In the genomic region with DNA sequence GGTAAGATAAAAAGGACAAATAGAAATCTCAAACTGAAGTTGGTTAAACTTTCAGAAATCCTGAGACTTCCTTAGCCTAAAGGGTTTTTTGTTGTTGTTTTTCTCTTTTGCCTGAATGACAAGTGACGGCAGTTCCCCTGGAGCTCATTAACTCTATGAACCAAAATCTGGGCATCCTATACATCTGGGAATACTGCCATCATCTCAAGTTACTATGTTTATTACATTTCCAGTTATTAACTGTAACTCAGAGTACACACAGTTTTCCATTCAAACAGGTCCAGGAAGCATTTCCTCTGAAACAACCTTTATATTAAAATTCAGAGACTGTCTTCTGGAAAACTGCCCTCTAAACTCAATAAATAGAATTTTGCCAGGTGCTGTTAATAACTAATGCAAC, we compare ENCODE assay signal across 23 cellular contexts. TPM values are rescaled to one million over a fixed set of nuclear protein-coding genes. Genes with fewer than 3 reads are reported as not detected.
A peak's percentile ranks its signal among the peaks of the same experiment; 100 is the strongest.
DNase-seq lines count a peak whose midpoint lies in the region; ATAC-seq, FAIRE-seq and TF ChIP-seq lines count a peak whose summit lies in the region.
"Had no signal": no experiment of that assay in that cellular context is flagged by ENCODE, and none has a peak within 500 bp of the region (broad histone marks: within the 10 kb centered on the region; RNA-seq: fewer than 3 reads in every experiment).

No MANE protein-coding gene starts in this region.

- H3K27ac ChIP-seq in IMR-90 (ENCODE audit: insufficient read depth, low read length) (no peak overlapping the region), astrocyte (ENCODE audit: low read depth, low read length) (peak overlapping the region; percentile 83), keratinocyte (ENCODE audit: control insufficient read depth, insufficient read depth, low read length) (peak overlapping the region; percentile 97)
- H3K27ac ChIP-seq: right atrium auricular region had no signal

- no peak overlapping the region for H2AK5ac ChIP-seq in IMR-90 (ENCODE audit: low read depth, low read length)

- dilution Hi-C loops in IMR-90 (cut with HindIII; ENCODE audit: low sequenced_read_pairs, unreplicated experiment), result no loop called here
- dilution Hi-C loops in keratinocyte (cut with MboI; ENCODE audit: extremely low pct_ligation_motif_present, low sequenced_read_pairs), result no loop called here

- H2BK5ac ChIP-seq in IMR-90 (ENCODE audit: low read depth, low read length, poor library complexity, severe bottlenecking), result no peak overlapping the region

- H3K56ac ChIP-seq in IMR-90 (ENCODE audit: extremely low read depth, insufficient read depth, low read length), result no peak overlapping the region

- BruUV-seq in IMR-90 (replicated peaks; lab: Mats Ljungman, UMichigan), result no TSS peak

- in situ Hi-C loops in IMR-90 (cut with MboI; ENCODE audit: low sequenced_read_pairs), result no loop called here

- H3K4me1 ChIP-seq in IMR-90 (ENCODE audit: control insufficient read depth, insufficient read depth, low read length) (peaks cover 5% of the 10 kb centered on the region), astrocyte (ENCODE audit: insufficient read depth, low read length) (peaks cover 21% of the 10 kb centered on the region), keratinocyte (ENCODE audit: control insufficient read depth, extremely low read depth, insufficient read depth, low read length) (peaks cover 25% of the 10 kb centered on the region)
- H3K4me1 ChIP-seq: right atrium auricular region had no signal

- CTCF ChIA-PET in IMR-90 (lab: Yijun Ruan, JAX), result interaction anchor here (0.6 kb wide), 1 partner anchor 16 kb away, joined by 4 read pairs; no protein-coding TSS in a partner anchor
- CTCF ChIA-PET in activated CD8-positive, alpha-beta memory T cell treated with anti-CD3 and anti-CD28 coated beads, Interleukin-2, amount 10 ng/mL, durations not matched to agents 7 days and 5 days (lab: Charles Lee), result no interaction called here

- POLR2A ChIA-PET in IMR-90 (lab: Charles Lee; ENCODE audit: unreplicated experiment), result interaction anchor here (0.6 kb wide), 1 partner anchor 15 kb away, joined by 3 read pairs; no protein-coding TSS in a partner anchor

- no peak overlapping the region for H3K4ac ChIP-seq in IMR-90 (ENCODE audit: low read depth, low read length)

- DNase-seq in IMR-90 (peak; percentile 31), NCI-H2171 (lab: John Stamatoyannopoulos, UW) (peak; percentile 77), astrocyte (ENCODE audit: low read depth) (no peak), keratinocyte (ENCODE audit: low read depth, low spot score) (no peak), NCI-H226 (no peak), H7 (no peak)
- no peak for DNase-seq in activated CD8-positive, alpha-beta memory T cell treated with anti-CD3 and anti-CD28 coated beads, Interleukin-2, amount 10 ng/mL, durations not matched to agents 7 days and 5 days
- DNase-seq: activated CD4-positive, alpha-beta memory T cell treated with anti-CD3 and anti-CD28 coated beads for 36 hours; activated naive CD8-positive, alpha-beta T cell treated with anti-CD3 and anti-CD28 coated beads for 36 hours; activated T-cell treated with anti-CD3 and anti-CD28 coated beads, Interleukin-2, amount 50 U/mL, for 48 hours; Calu3; GF-D8; left cardiac atrium; NCI-H526 treated with DMSO at 0.1 percent for 48 hours; stimulated activated CD4-positive, alpha-beta T cell treated with anti-CD3 and anti-CD28 coated beads, Interleukin-15, amount 100 ng/mL, for 24 hours; stimulated activated naive CD4-positive, alpha-beta T cell had no signal

- H2BK15ac ChIP-seq in IMR-90 (ENCODE audit: low read depth, low read length), result no peak overlapping the region

- TF ChIP-seq CTCF in IMR-90 (conservative IDR thresholded peaks at IDR 0.05; ENCODE audit: low read depth, low read length), result no peak
- no peak for TF ChIP-seq CTCF in astrocyte (IDR thresholded peaks at IDR 0.05; ENCODE audit: insufficient read depth, low read depth, low read length)
- no peak for TF ChIP-seq CTCF in keratinocyte (optimal IDR thresholded peaks at IDR 0.05 in 1 of 3, IDR thresholded peaks at IDR 0.05 in 1 of 3, conservative IDR thresholded peaks at IDR 0.05 in 1 of 3; ENCODE audit: extremely low read depth in 1 of 3, insufficient read depth in 2 of 3, low read length in 3 of 3)

- no peak overlapping the region for H4K5ac ChIP-seq in IMR-90 (ENCODE audit: low read depth, low read length)

- no peak overlapping the region for H3K4me3 ChIP-seq in IMR-90 (ENCODE audit: insufficient read depth, low read depth, low read length)
- H3K4me3 ChIP-seq in astrocyte (ENCODE audit: insufficient read depth, low read depth, low read length), result no peak overlapping the region
- no peak overlapping the region for H3K4me3 ChIP-seq in keratinocyte (ENCODE audit: control insufficient read depth in 2 of 3, extremely low read depth in 1 of 3, insufficient read depth in 2 of 3, low read depth in 1 of 3, low read length in 3 of 3)
- no peak overlapping the region for H3K4me3 ChIP-seq in H7 (ENCODE audit: insufficient read depth, low read depth, low read length)
- H3K4me3 ChIP-seq: right atrium auricular region, tibial nerve had no signal

- H3K9ac ChIP-seq in IMR-90 (ENCODE audit: low read depth, low read length) (no peak overlapping the region), astrocyte (ENCODE audit: low read length) (peak overlapping the region; percentile 66), keratinocyte (ENCODE audit: control insufficient read depth, extremely low read depth, insufficient read depth, low read length) (peak overlapping the region; percentile 30)

- H3K23ac ChIP-seq in IMR-90 (ENCODE audit: low read depth, low read length), result no peak overlapping the region

- no CpG with 5 or more reads among the region's 1 CpG for WGBS in IMR-90 (ENCODE audit: extremely low coverage in 2 of 2, insufficient read length in 1 of 2), 2 experiments

- H3K79me1 ChIP-seq in IMR-90 (ENCODE audit: low read depth in 1 of 2, low read length in 2 of 2), result peaks cover 24 to 35% of the 10 kb centered on the region in 2 experiments

- H4K8ac ChIP-seq in IMR-90 (ENCODE audit: low read depth in 2 of 2, low read length in 2 of 2), result no peak overlapping the region

- FAIRE-seq in astrocyte (lab: Jason Lieb, UNC), result no peak
- no peak for FAIRE-seq in keratinocyte (lab: Jason Lieb, UNC)
- FAIRE-seq: bronchial epithelial cell, GM12891 had no signal

- H3K9me3 ChIP-seq in IMR-90 (ENCODE audit: control insufficient read depth, insufficient read depth, low read length), result no peaks in the 10 kb centered on the region
- H3K9me3 ChIP-seq in astrocyte (ENCODE audit: insufficient read depth, low read depth, low read length), result no peaks in the 10 kb centered on the region
- H3K9me3 ChIP-seq in keratinocyte (ENCODE audit: control insufficient read depth, low read depth, low read length), result no peaks in the 10 kb centered on the region
- H3K9me3 ChIP-seq: right atrium auricular region had no signal

- no peaks in the 10 kb centered on the region for H3K9me3 Mint-ChIP-seq in astrocyte (ENCODE audit: unreplicated experiment)
- peaks cover 6% of the 10 kb centered on the region for H3K9me3 Mint-ChIP-seq in activated CD8-positive, alpha-beta memory T cell treated with anti-CD3 and anti-CD28 coated beads, Interleukin-2, amount 10 ng/mL, durations not matched to agents 7 days and 5 days (ENCODE audit: low read depth)
- H3K9me3 Mint-ChIP-seq: activated naive CD8-positive, alpha-beta T cell treated with anti-CD3 and anti-CD28 coated beads for 36 hours had no signal

- ATAC-seq in IMR-90 (ENCODE audit: low read depth), result no peak
- ATAC-seq in HG03378 (IDR thresholded peaks at IDR 0.05; ENCODE audit: unreplicated experiment), result no peak
- ATAC-seq in activated CD8-positive, alpha-beta memory T cell treated with anti-CD3 and anti-CD28 coated beads, Interleukin-2, amount 10 ng/mL, durations not matched to agents 7 days and 5 days, result no peak
- ATAC-seq: Panc1 had no signal

- peaks cover 14% of the 10 kb centered on the region for H3K79me2 ChIP-seq in astrocyte (ENCODE audit: insufficient read depth, low read length)
- H3K79me2 ChIP-seq in keratinocyte (ENCODE audit: control insufficient read depth, insufficient read depth, low read length), result no peaks in the 10 kb centered on the region

- H4K20me1 ChIP-seq in IMR-90 (ENCODE audit: insufficient read depth, low read length) (peaks cover 9% of the 10 kb centered on the region; the same call in 1 of the 2 replicates), astrocyte (ENCODE audit: insufficient read depth, low read length) (peaks cover 16% of the 10 kb centered on the region), keratinocyte (ENCODE audit: control insufficient read depth, extremely low read depth, insufficient read depth, low read length) (no peaks in the 10 kb centered on the region)

- peak overlapping the region; percentile 72 for H3K27ac Mint-ChIP-seq in astrocyte (ENCODE audit: unreplicated experiment)
- no peak overlapping the region for H3K27ac Mint-ChIP-seq in activated CD8-positive, alpha-beta memory T cell treated with anti-CD3 and anti-CD28 coated beads, Interleukin-2, amount 10 ng/mL, durations not matched to agents 7 days and 5 days
- H3K27ac Mint-ChIP-seq: activated CD4-positive, alpha-beta memory T cell treated with anti-CD3 and anti-CD28 coated beads for 36 hours; activated naive CD8-positive, alpha-beta T cell treated with anti-CD3 and anti-CD28 coated beads for 36 hours; mesothelial cell of epicardium had no signal

- no peak overlapping the region for H3K14ac ChIP-seq in IMR-90 (replicated peaks; ENCODE audit: low read depth, low read length)

- no peak overlapping the region for H2AK9ac ChIP-seq in IMR-90 (replicated peaks; ENCODE audit: low read depth, low read length, poor library complexity)

- H3K9me1 ChIP-seq in IMR-90 (ENCODE audit: insufficient read depth, low read length), result no peaks in the 10 kb centered on the region; the same call in 1 of the 2 replicates
- peaks cover 3% of the 10 kb centered on the region for H3K9me1 ChIP-seq in keratinocyte (ENCODE audit: control insufficient read depth, extremely low read depth, insufficient read depth, low read length)

- H3K27me3 ChIP-seq in IMR-90 (ENCODE audit: control insufficient read depth, insufficient read depth, low read length) (no peaks in the 10 kb centered on the region), astrocyte (ENCODE audit: insufficient read depth, low read length) (no peaks in the 10 kb centered on the region), keratinocyte (ENCODE audit: control insufficient read depth, extremely low read depth, insufficient read depth, low read length) (no peaks in the 10 kb centered on the region), H7 (ENCODE audit: control insufficient read depth, insufficient read depth, low read length) (no peaks in the 10 kb centered on the region)
- H3K27me3 ChIP-seq: right atrium auricular region, tibial nerve had no signal

- no peak overlapping the region for H2AFZ ChIP-seq in IMR-90 (replicated peaks; ENCODE audit: low read length, poor library complexity)
- H2AFZ ChIP-seq in astrocyte (ENCODE audit: low read depth, low read length), result no peak overlapping the region
- H2AFZ ChIP-seq in keratinocyte (ENCODE audit: control insufficient read depth, low read length), result no peak overlapping the region

- H2BK120ac ChIP-seq in IMR-90 (ENCODE audit: low read depth, low read length), result no peak overlapping the region

- H3K18ac ChIP-seq in IMR-90 (ENCODE audit: low read depth, low read length), result no peak overlapping the region

- H3K4me1 Mint-ChIP-seq in astrocyte (ENCODE audit: low read depth, unreplicated experiment), result peaks cover 17% of the 10 kb centered on the region
- no peaks in the 10 kb centered on the region for H3K4me1 Mint-ChIP-seq in activated CD8-positive, alpha-beta memory T cell treated with anti-CD3 and anti-CD28 coated beads, Interleukin-2, amount 10 ng/mL, durations not matched to agents 7 days and 5 days
- H3K4me1 Mint-ChIP-seq: activated naive CD8-positive, alpha-beta T cell treated with anti-CD3 and anti-CD28 coated beads for 36 hours had no signal

- intact Hi-C loops in IMR-90 (cut with micrococcal nuclease), result loop anchor here (5.0 to 10.0 kb wide), 2 partner anchors 73 to 130 kb away; no protein-coding TSS in a partner anchor

- H3K27me3 Mint-ChIP-seq in astrocyte (ENCODE audit: low read depth, unreplicated experiment), result no peaks in the 10 kb centered on the region
- H3K27me3 Mint-ChIP-seq in activated CD8-positive, alpha-beta memory T cell treated with anti-CD3 and anti-CD28 coated beads, Interleukin-2, amount 10 ng/mL, durations not matched to agents 7 days and 5 days, result no peaks in the 10 kb centered on the region
- H3K27me3 Mint-ChIP-seq: activated CD4-positive, alpha-beta memory T cell treated with anti-CD3 and anti-CD28 coated beads for 36 hours; activated naive CD8-positive, alpha-beta T cell treated with anti-CD3 and anti-CD28 coated beads for 36 hours had no signal

- H3K4me2 ChIP-seq in IMR-90 (ENCODE audit: low read depth, low read length) (no peak overlapping the region), astrocyte (ENCODE audit: low read length) (no peak overlapping the region), keratinocyte (ENCODE audit: control insufficient read depth, extremely low read depth, insufficient read depth, low read depth, low read length) (peak overlapping the region; percentile 53)

- TF ChIP-seq RAD21 in IMR-90 (IDR thresholded peaks at IDR 0.05; ENCODE audit: low read length), result no peak

- no peak overlapping the region for H3K4me3 Mint-ChIP-seq in astrocyte (ENCODE audit: unreplicated experiment)
- no peak overlapping the region for H3K4me3 Mint-ChIP-seq in activated CD8-positive, alpha-beta memory T cell treated with anti-CD3 and anti-CD28 coated beads, Interleukin-2, amount 10 ng/mL, durations not matched to agents 7 days and 5 days
- H3K4me3 Mint-ChIP-seq: activated CD4-positive, alpha-beta memory T cell treated with anti-CD3 and anti-CD28 coated beads for 36 hours; activated naive CD8-positive, alpha-beta T cell treated with anti-CD3 and anti-CD28 coated beads for 36 hours; mesothelial cell of epicardium had no signal

- H3K36me3 ChIP-seq in IMR-90 (ENCODE audit: control insufficient read depth, insufficient read depth, low read length) (peaks cover 21% of the 10 kb centered on the region), astrocyte (ENCODE audit: insufficient read depth, low read length) (peaks cover 39% of the 10 kb centered on the region), keratinocyte (ENCODE audit: control insufficient read depth in 2 of 2, extremely low read depth in 1 of 2, insufficient read depth in 2 of 2, low read length in 2 of 2) (peaks cover 6 to 13% of the 10 kb centered on the region in 2 experiments), H7 (replicated peaks; ENCODE audit: control insufficient read depth, insufficient read depth, low read length) (no peaks in the 10 kb centered on the region; the same call in 1 of the 2 replicates)

- no peak overlapping the region for H2BK20ac ChIP-seq in IMR-90 (ENCODE audit: low read depth, low read length)

- peaks cover 24% of the 10 kb centered on the region for H3K36me3 Mint-ChIP-seq in astrocyte (ENCODE audit: low read depth, unreplicated experiment)
- H3K36me3 Mint-ChIP-seq in activated CD8-positive, alpha-beta memory T cell treated with anti-CD3 and anti-CD28 coated beads, Interleukin-2, amount 10 ng/mL, durations not matched to agents 7 days and 5 days, result peaks cover 52% of the 10 kb centered on the region

- TF ChIP-seq POLR2A in IMR-90 (IDR thresholded peaks at IDR 0.05; ENCODE audit: low read depth, low read length), result no peak

- H4K91ac ChIP-seq in IMR-90 (ENCODE audit: insufficient read depth, low read depth, low read length), result no peak overlapping the region

RNA-seq across cellular contexts. Expression of a gene that starts 55.6 kb away (rescaled TPM):
- 3.8 and 7.2 TPM in 2 replicates for total RNA-seq in IMR-90 (2012; rRNA removed)
- 1.5 and 1.9 TPM in 2 replicates for polyA plus RNA-seq in IMR-90 (2012; rRNA removed)
- polyA plus RNA-seq in IMR-90 (2012; cell fraction: cytosol; rRNA removed), result 0.75 and 0.87 TPM in 2 replicates
- 1.0 and 5.3 TPM in 2 replicates for polyA plus RNA-seq in IMR-90 (2012; cell fraction: nucleus; rRNA removed; ENCODE audit: low replicate concordance)
- 5.4 and 5.9 TPM in 2 replicates for total RNA-seq in astrocyte
- polyA plus RNA-seq in keratinocyte, result 1.7 to 4.7 TPM (median 2.0 TPM) in 3 replicates
- 2.1 TPM for polyA plus RNA-seq in keratinocyte (2011; ENCODE audit: low read depth)
- polyA plus RNA-seq in keratinocyte (2011; cell fraction: cytosol; rRNA removed), result 1.3 and 2.6 TPM in 2 replicates
- polyA plus RNA-seq in keratinocyte (2011; cell fraction: nucleus; rRNA removed), result 2.8 and 3.6 TPM in 2 replicates
- 5.0 and 9.3 TPM in 2 replicates for polyA plus RNA-seq in keratinocyte (2012; ENCODE audit: low replicate concordance)
- 0.13 to 9.4 TPM (median 3.2 TPM) in 3 replicates for polyA minus RNA-seq in keratinocyte
- polyA minus RNA-seq in keratinocyte (2011; cell fraction: cytosol; rRNA and poly(A)+ RNA removed), result 5.9 TPM
- 3.6 and 4.3 TPM in 2 replicates for polyA minus RNA-seq in keratinocyte (2011; cell fraction: nucleus; rRNA and poly(A)+ RNA removed)
- 5.8 and 16.4 TPM in 2 replicates for total RNA-seq in H7 (2014; rRNA removed; shearing (Covaris generic))
- 10 to 100 TPM; 13.5 to 17.6 TPM for total RNA-seq in activated CD8-positive, alpha-beta memory T cell treated with anti-CD3 and anti-CD28 coated beads, Interleukin-2, amount 10 ng/mL, durations not matched to agents 7 days and 5 days

Comparison
In these comparisons a context has a peak if more than half of its experiments do, and no peak if none do; other contexts are left out.
1. DNase-seq: peak in IMR-90 (single experiment) and NCI-H2171 (single experiment); none in astrocyte (single experiment), keratinocyte (single experiment), NCI-H226 (single experiment), H7 (single experiment) and activated CD8-positive, alpha-beta memory T cell treated with anti-CD3 and anti-CD28 coated beads, Interleukin-2, amount 10 ng/mL, durations not matched to agents 7 days and 5 days (single experiment).